ENCODE assay signal across 8 cellular contexts in the genomic region with DNA sequence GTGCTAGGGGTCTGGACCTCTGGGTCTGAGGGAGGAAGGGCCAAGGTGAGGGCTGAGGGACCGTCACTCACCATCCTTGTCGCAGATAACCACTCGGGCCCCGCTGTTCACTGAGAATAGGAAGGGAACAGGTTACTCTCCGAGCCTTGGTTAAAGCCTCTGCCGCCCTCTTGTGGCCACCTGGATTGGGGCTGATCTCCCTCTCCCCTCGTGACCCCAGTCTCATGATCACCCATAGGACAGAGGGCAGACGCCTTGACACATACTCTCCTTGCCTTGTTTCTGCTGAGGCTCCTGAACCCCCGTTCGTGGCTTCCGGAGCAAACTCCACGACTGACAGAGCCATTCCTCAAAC. TPM values are rescaled to one million over a fixed set of nuclear protein-coding genes. Genes with fewer than 3 reads are reported as not detected.
DNase-seq lines count a peak whose midpoint lies in the region; ATAC-seq and TF ChIP-seq lines count a peak whose summit lies in the region.

No MANE protein-coding gene starts in this region.

- H3K27me3 Mint-ChIP-seq in CD4-positive, CD25-positive, alpha-beta regulatory T cell: peaks cover 15% of the 10 kb centered on the region
- peaks cover 0 to 25% of the 10 kb centered on the region in 2 donors for H3K27me3 Mint-ChIP-seq in natural killer cell (ENCODE audit: low read depth in 2 of 2)

- H3K9me3 Mint-ChIP-seq in CD4-positive, CD25-positive, alpha-beta regulatory T cell: no peaks in the 10 kb centered on the region
- H3K9me3 Mint-ChIP-seq in natural killer cell: no peaks in the 10 kb centered on the region

- intact Hi-C loops in natural killer cell (cut with micrococcal nuclease): loop anchor here (1.0 kb wide), 2 partner anchors 40 to 47 kb away; no protein-coding TSS in a partner anchor

- H3K27ac Mint-ChIP-seq in CD4-positive, CD25-positive, alpha-beta regulatory T cell: peak overlapping the region; percentile 87 to 93 (median 87)
- peak overlapping the region; percentile 59 to 90 for H3K27ac Mint-ChIP-seq in natural killer cell

- peaks cover 0 to 22% (median 14%) of the 10 kb centered on the region in 4 donors for H3K4me1 Mint-ChIP-seq in CD4-positive, CD25-positive, alpha-beta regulatory T cell
- peaks cover 14 to 23% of the 10 kb centered on the region in 2 donors for H3K4me1 Mint-ChIP-seq in natural killer cell

- peak; percentile 83 to 93 (median 90) for DNase-seq in CD4-positive, CD25-positive, alpha-beta regulatory T cell
- DNase-seq in LHCN-M2 (ENCODE audit: low read depth): peak; percentile 75
- DNase-seq in RPMI7951 (ENCODE audit: low read depth): peak; percentile 81
- DNase-seq in activated T-helper 1 cell treated with anti-CD3 and anti-CD28 coated beads, Interleukin-2, amount 50 U/mL, for 16 hours (ENCODE audit: low read depth in 1 of 2, low spot score in 1 of 2): peak; percentile 83 to 96
- DNase-seq in fibroblast of pulmonary artery (ENCODE audit: low read depth): peak; percentile 86
- peak; percentile 88 for DNase-seq in natural killer cell
- peak; percentile 75 to 91 (median 88) for DNase-seq in stimulated activated naive CD4-positive, alpha-beta T cell (lab: John Stamatoyannopoulos, UW)

- H3K4me3 ChIP-seq in CD4-positive, CD25-positive, alpha-beta regulatory T cell (ENCODE audit: low read depth, low read length): peak overlapping the region; percentile 57
- peak overlapping the region; percentile 54 for H3K4me3 ChIP-seq in fibroblast of pulmonary artery (replicated peaks; ENCODE audit: low read depth, low read length)

- peak; percentile 97 for ATAC-seq in CD4-positive, CD25-positive, alpha-beta regulatory T cell (ENCODE audit: low read depth in 2 of 2)
- ATAC-seq in GM21367 (IDR thresholded peaks at IDR 0.05; ENCODE audit: unreplicated experiment) (peak; percentile 61), natural killer cell (peak; percentile 94 to 96 (median 96))

- H3K9me3 ChIP-seq in CD4-positive, CD25-positive, alpha-beta regulatory T cell (ENCODE audit: control insufficient read depth in 2 of 2, low read length in 2 of 2): no peaks in the 10 kb centered on the region

- H3K4me3 Mint-ChIP-seq in CD4-positive, CD25-positive, alpha-beta regulatory T cell: peak overlapping the region; percentile 45 to 90 (median 70)
- H3K4me3 Mint-ChIP-seq in natural killer cell: peak overlapping the region; percentile 69

- H3K36me3 Mint-ChIP-seq in CD4-positive, CD25-positive, alpha-beta regulatory T cell: no peaks in the 10 kb centered on the region
- no peaks in the 10 kb centered on the region for H3K36me3 Mint-ChIP-seq in natural killer cell

- no peaks in the 10 kb centered on the region for H3K36me3 ChIP-seq in CD4-positive, CD25-positive, alpha-beta regulatory T cell (ENCODE audit: control insufficient read depth, insufficient read depth, low read length)

- H3K27ac ChIP-seq in CD4-positive, CD25-positive, alpha-beta regulatory T cell (ENCODE audit: insufficient read depth, low read length, poor library complexity, severe bottlenecking): no peak overlapping the region

- H3K27me3 ChIP-seq in CD4-positive, CD25-positive, alpha-beta regulatory T cell (ENCODE audit: control insufficient read depth, insufficient read depth, low read length): no peaks in the 10 kb centered on the region

- H3K4me1 ChIP-seq in CD4-positive, CD25-positive, alpha-beta regulatory T cell (ENCODE audit: control insufficient read depth, insufficient read depth, low read length, poor library complexity, severe bottlenecking): peaks cover 22% of the 10 kb centered on the region

- peak; percentile 94 for TF ChIP-seq CTCF in fibroblast of pulmonary artery (IDR thresholded peaks at IDR 0.05; ENCODE audit: low read length, missing control alignments)
- TF ChIP-seq CTCF in natural killer cell (IDR thresholded peaks at IDR 0.05): peak; percentile 76

RNA-seq across cellular contexts. Expression of a gene that starts 0.6 kb away (rescaled TPM):
- 0.49 TPM for total RNA-seq in CD4-positive, CD25-positive, alpha-beta regulatory T cell
- 1 to 10 TPM in 1 of 4 donors, under 1 TPM in 3; 0.29 to 2.0 (median 0.61) TPM for polyA plus RNA-seq in CD4-positive, CD25-positive, alpha-beta regulatory T cell
- total RNA-seq in LHCN-M2 (2014; rRNA removed) (not detected in 2 replicates), natural killer cell (under 1 TPM in 1 of 3 donors, not detected in 2; 0.75 TPM)
- polyA plus RNA-seq in LHCN-M2 (2012): 0.45 TPM
- total RNA-seq in RPMI7951 (2014; rRNA removed; shearing (Covaris generic)): 0.84 and 3.0 TPM in 2 replicates

RNA-seq across cellular contexts. Expression of a gene that starts 24.9 kb away (rescaled TPM):
- total RNA-seq in CD4-positive, CD25-positive, alpha-beta regulatory T cell: 16.4 TPM
- polyA plus RNA-seq in CD4-positive, CD25-positive, alpha-beta regulatory T cell: 10 to 100 TPM; 19.5 to 23.0 (median 21.2) TPM
- total RNA-seq in LHCN-M2 (2014; rRNA removed) (23.8 and 26.5 TPM in 2 replicates), natural killer cell (10 to 100 TPM; 11.4 to 14.5 (median 12.1) TPM)
- 25.9 TPM for polyA plus RNA-seq in LHCN-M2 (2012)
- total RNA-seq in RPMI7951 (2014; rRNA removed; shearing (Covaris generic)): 61.9 and 63.8 TPM in 2 replicates

RNA-seq across cellular contexts. Expression of a gene that starts 32.7 kb away (rescaled TPM):
- 2.8 TPM for total RNA-seq in CD4-positive, CD25-positive, alpha-beta regulatory T cell
- 1 to 10 TPM in 3 of 4 donors, under 1 TPM in 1; 0.84 to 4.6 (median 1.7) TPM for polyA plus RNA-seq in CD4-positive, CD25-positive, alpha-beta regulatory T cell
- total RNA-seq in LHCN-M2 (2014; rRNA removed) (21.3 and 27.8 TPM in 2 replicates), natural killer cell (1 to 10 TPM; 2.5 to 6.5 (median 5.2) TPM)
- polyA plus RNA-seq in LHCN-M2 (2012): 32.2 TPM
- 1.8 and 4.4 TPM in 2 replicates for total RNA-seq in RPMI7951 (2014; rRNA removed; shearing (Covaris generic))

RNA-seq across cellular contexts. Expression of a gene that starts 36.5 kb away (rescaled TPM):
- total RNA-seq in CD4-positive, CD25-positive, alpha-beta regulatory T cell: 840 TPM
- 10 to 100 TPM; 39.1 to 65.6 (median 52.4) TPM for polyA plus RNA-seq in CD4-positive, CD25-positive, alpha-beta regulatory T cell
- total RNA-seq in LHCN-M2 (2014; rRNA removed): 55.7 and 58.2 TPM in 2 replicates
- polyA plus RNA-seq in LHCN-M2 (2012): 64.4 TPM
- total RNA-seq in RPMI7951 (2014; rRNA removed; shearing (Covaris generic)): 25.7 and 27.3 TPM in 2 replicates
- 1,000 to 10,000 TPM in 2 of 3 donors, 100 to 1,000 TPM in 1; 942 to 1,308 (median 1,174) TPM for total RNA-seq in natural killer cell
